1 cellular context compared by ENCODE assay signal in genomic region chr16:51876934-51877333, GRCh38.
TF ChIP-seq lines count a peak whose summit lies in the region.

No MANE protein-coding gene starts in this region.

TF ChIP-seq in IMR-90, 13 proteins besides CTCF, POLR2A, EP300 and RAD21 (continued from another document):
- TF ChIP-seq, protein P1, sequence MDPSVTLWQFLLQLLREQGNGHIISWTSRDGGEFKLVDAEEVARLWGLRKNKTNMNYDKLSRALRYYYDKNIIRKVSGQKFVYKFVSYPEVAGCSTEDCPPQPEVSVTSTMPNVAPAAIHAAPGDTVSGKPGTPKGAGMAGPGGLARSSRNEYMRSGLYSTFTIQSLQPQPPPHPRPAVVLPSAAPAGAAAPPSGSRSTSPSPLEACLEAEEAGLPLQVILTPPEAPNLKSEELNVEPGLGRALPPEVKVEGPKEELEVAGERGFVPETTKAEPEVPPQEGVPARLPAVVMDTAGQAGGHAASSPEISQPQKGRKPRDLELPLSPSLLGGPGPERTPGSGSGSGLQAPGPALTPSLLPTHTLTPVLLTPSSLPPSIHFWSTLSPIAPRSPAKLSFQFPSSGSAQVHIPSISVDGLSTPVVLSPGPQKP (IDR thresholded peaks at IDR 0.05; ENCODE audit: borderline replicate concordance, low read depth, low read length), result no peak
- TF ChIP-seq RCOR1 (IDR thresholded peaks at IDR 0.05; ENCODE audit: insufficient replicate concordance, low read length), result no peak
- no peak for TF ChIP-seq CHD1 (IDR thresholded peaks at IDR 0.05; ENCODE audit: low read depth, low read length)
